ENCODE assay signal across 20 cellular contexts in genomic region chr21:40602105-40602504, GRCh38.
"Had no signal": no experiment of that assay in that cellular context is flagged by ENCODE, and none has a peak within 500 bp of the region (broad histone marks: within the 10 kb centered on the region; RNA-seq: fewer than 3 reads in every experiment).

No MANE protein-coding gene starts in this region.

- H3K36me3 ChIP-seq: colonic mucosa, thoracic aorta, tibial nerve, upper lobe of left lung had no signal

- DNase-seq: central memory CD4-positive, alpha-beta T cell; colonic mucosa; effector CD8-positive, alpha-beta T cell; endodermal cell; hippocampal formation; mesendoderm; midbrain; naive thymus-derived CD8-positive, alpha-beta T cell; nephron progenitor cell; retina; stimulated activated CD4-positive, alpha-beta T cell treated with anti-CD3 and anti-CD28 coated beads, Interleukin-2, amount 100 ng/mL, for 24 hours; stimulated activated CD4-positive, alpha-beta T cell treated with anti-CD3 and anti-CD28 coated beads, Interleukin-4, amount 100 ng/mL, for 24 hours; upper lobe of left lung had no signal

- H3K4me1 ChIP-seq: colonic mucosa, psoas muscle, tibial nerve, upper lobe of left lung had no signal

- H3K27me3 ChIP-seq: colonic mucosa, tibial nerve, upper lobe of left lung had no signal

- ATAC-seq: esophagus mucosa; naive thymus-derived CD8-positive, alpha-beta T cell; psoas muscle; sciatic nerve; stimulated activated memory B cell treated with anti-CD40 and anti-IgM and Interleukin-4, amounts not matched to agents 10 μg/mL and 1 μg/mL and 100 μg/mL, for 72 hours had no signal

- H3K27ac ChIP-seq: colonic mucosa, epithelial cell of prostate, psoas muscle, thoracic aorta, tibial nerve, upper lobe of left lung had no signal

- H3K9me3 ChIP-seq: colonic mucosa, psoas muscle, thoracic aorta had no signal

- H3K4me3 ChIP-seq: colonic mucosa, psoas muscle, thoracic aorta, tibial nerve, upper lobe of left lung had no signal
